In the genomic region with DNA sequence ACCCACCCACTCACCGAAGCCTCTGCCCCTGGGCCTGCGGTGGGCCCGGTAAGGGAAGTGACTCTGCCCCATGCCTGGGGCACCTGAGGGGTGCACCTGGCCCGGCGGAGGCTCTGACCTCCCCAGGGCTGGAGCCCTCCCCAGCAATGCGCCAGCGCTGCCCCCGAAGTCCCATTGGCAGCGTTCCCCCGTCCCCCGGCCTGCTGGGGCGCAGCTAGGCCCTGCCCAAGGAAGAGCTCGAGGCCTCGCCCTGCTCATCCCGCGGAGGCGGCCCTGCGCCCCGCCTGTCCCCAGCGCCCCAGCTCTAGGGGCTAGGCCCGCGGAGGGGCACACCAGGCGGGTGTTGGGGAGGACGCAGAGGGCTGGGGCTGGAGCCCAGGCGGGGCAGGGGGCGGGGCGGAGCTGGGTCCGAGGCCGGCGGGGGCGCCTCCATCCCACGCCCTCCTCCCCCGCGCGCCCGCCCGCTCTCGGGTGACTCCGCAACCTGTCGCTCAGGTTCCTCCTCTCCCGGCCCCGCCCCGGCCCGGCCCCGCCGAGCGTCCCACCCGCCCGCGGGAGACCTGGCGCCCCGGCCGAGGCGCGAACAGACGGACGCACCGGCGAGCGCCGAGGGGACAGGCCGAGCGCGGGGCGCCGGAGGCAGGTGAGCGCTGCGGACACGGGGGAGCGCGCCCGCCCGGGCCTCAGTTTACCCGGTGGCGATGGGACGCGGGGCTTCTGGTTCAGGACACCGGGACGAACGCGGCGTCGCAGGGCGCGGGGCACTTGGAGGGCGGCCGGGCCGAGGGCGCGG, we compare ENCODE assay signal across 9 cellular contexts. TPM values are rescaled to one million over a fixed set of nuclear protein-coding genes. Genes with fewer than 3 reads are reported as not detected.
DNase-seq lines count a peak whose midpoint lies in the region; ATAC-seq and TF ChIP-seq lines count a peak whose summit lies in the region.
"Had no signal": no experiment of that assay in that cellular context is flagged by ENCODE, and none has a peak within 500 bp of the region (broad histone marks: within the 10 kb centered on the region; RNA-seq: fewer than 3 reads in every experiment).

A gene (plus strand): TSS at position 586 of the 793 bp plus-strand sequence. CDS start 3,177 bp downstream, outside the sequence.

- CTCF ChIA-PET in RWPE1 (lab: Yijun Ruan, JAX) = interaction anchor here (1.0 to 1.3 kb wide), 2 partner anchors 17 to 92 kb away, joined by 3 read pairs; no protein-coding TSS in a partner anchor

- H2BK5ac ChIP-seq in trophoblast cell (ENCODE audit: low read depth, low read length, poor library complexity) = peak within 1 kb of the TSS; percentile 92

- peak within 1 kb of the TSS; percentile 77 for H3K4me3 ChIP-seq in trophoblast cell (ENCODE audit: low read depth, low read length)

- no peak for TF ChIP-seq CTCF in RWPE1 (conservative IDR thresholded peaks at IDR 0.05; ENCODE audit: low read depth)
- no peak for TF ChIP-seq CTCF in foreskin keratinocyte (conservative IDR thresholded peaks at IDR 0.05)

- H3K36me3 ChIP-seq in ES-I3 (ENCODE audit: insufficient read depth, low read length) (no peaks in the 10 kb centered on the region; the same call in 1 of the 2 replicates), trophoblast cell (ENCODE audit: control insufficient read depth in 1 of 2, insufficient read depth in 2 of 2, low read length in 2 of 2) (peaks cover 31 to 40% of the 10 kb centered on the region in 2 experiments)

- WGBS in trophoblast cell (ENCODE audit: extremely low coverage, insufficient coverage, insufficient read length) = no CpG with 5 or more reads among the region's 90 CpGs

- H2AFZ ChIP-seq in trophoblast cell (ENCODE audit: insufficient read depth, low read length, poor library complexity) = peak within 1 kb of the TSS; percentile 75

- peak within 1 kb of the TSS; percentile 100 for H3K18ac ChIP-seq in trophoblast cell (ENCODE audit: low read length)

- H4K91ac ChIP-seq in trophoblast cell (ENCODE audit: low read depth, low read length) = peak within 1 kb of the TSS; percentile 99

- H3K4me2 ChIP-seq in trophoblast cell (ENCODE audit: low read length) = peak within 1 kb of the TSS; percentile 63
- H3K4me2 ChIP-seq: KMS-11 had no signal

- peak within 1 kb of the TSS; percentile 98 for H3K4ac ChIP-seq in trophoblast cell (ENCODE audit: low read depth, low read length)

- no peak within 1 kb of the TSS for H3K23ac ChIP-seq in trophoblast cell (ENCODE audit: low read length)

- ATAC-seq in foreskin keratinocyte (peak; percentile 46), GM19035 (IDR thresholded peaks at IDR 0.05; ENCODE audit: unreplicated experiment) (no peak), HG03342 (IDR thresholded peaks at IDR 0.05; ENCODE audit: unreplicated experiment) (no peak)

- H3K9ac ChIP-seq in ES-I3 (ENCODE audit: low read depth, low read length) (peak within 1 kb of the TSS; percentile 84), trophoblast cell (ENCODE audit: low read length) (peak within 1 kb of the TSS; percentile 80)
- H3K9ac ChIP-seq: KMS-11 had no signal

- peaks cover 35% of the 10 kb centered on the region for H3K79me1 ChIP-seq in trophoblast cell (ENCODE audit: low read length)

- H3K27ac ChIP-seq in RWPE1 (peak within 1 kb of the TSS; percentile 97), foreskin keratinocyte (peak within 1 kb of the TSS; percentile 62), trophoblast cell (ENCODE audit: low read depth, low read length) (peak within 1 kb of the TSS; percentile 83)
- H3K27ac ChIP-seq: KMS-11 had no signal

- H2AK5ac ChIP-seq in trophoblast cell (ENCODE audit: low read length) = peak within 1 kb of the TSS; percentile 90

- H2BK120ac ChIP-seq in trophoblast cell (ENCODE audit: insufficient read depth, low read length, poor library complexity) = peak within 1 kb of the TSS; percentile 92

- peak within 1 kb of the TSS; percentile 62 for H2BK12ac ChIP-seq in trophoblast cell (ENCODE audit: low read length)

- H4K12ac ChIP-seq in trophoblast cell (ENCODE audit: low read depth, low read length) = peak within 1 kb of the TSS; percentile 79

- H3K27me3 ChIP-seq in foreskin keratinocyte (no peaks in the 10 kb centered on the region), trophoblast cell (ENCODE audit: insufficient read depth, low read length) (no peaks in the 10 kb centered on the region)

- H3K9me3 ChIP-seq in ES-I3 (ENCODE audit: control insufficient read depth, insufficient read depth, low read length) = no peaks in the 10 kb centered on the region
- no peaks in the 10 kb centered on the region for H3K9me3 ChIP-seq in trophoblast cell (ENCODE audit: insufficient read depth, low read depth, low read length)

- peaks cover 38% of the 10 kb centered on the region; the same call in 1 of the 2 replicates for H3K4me1 ChIP-seq in ES-I3 (ENCODE audit: insufficient read depth, low read length)
- peaks cover 7% of the 10 kb centered on the region for H3K4me1 ChIP-seq in foreskin keratinocyte
- peaks cover 34 to 48% of the 10 kb centered on the region in 2 experiments for H3K4me1 ChIP-seq in trophoblast cell (ENCODE audit: control insufficient read depth in 1 of 2, insufficient read depth in 2 of 2, low read length in 2 of 2)

- H3K79me2 ChIP-seq in trophoblast cell (ENCODE audit: control insufficient read depth, insufficient read depth, low read length, poor library complexity) = peaks cover 27% of the 10 kb centered on the region

- no peak for DNase-seq in RWPE1 (ENCODE audit: low spot score)
- no peak for DNase-seq in foreskin keratinocyte
- peak; percentile 33 to 70 for DNase-seq in trophoblast cell
- DNase-seq in GM19238 (ENCODE audit: insufficient read length, low spot score) = no peak
- no peak for DNase-seq in KG1 (lab: John Stamatoyannopoulos, UW)

- peak within 1 kb of the TSS; percentile 95 for H4K8ac ChIP-seq in trophoblast cell (ENCODE audit: low read depth, low read length)

- peak within 1 kb of the TSS; percentile 95 for H3K14ac ChIP-seq in trophoblast cell (ENCODE audit: low read length)

- POLR2A ChIA-PET in RWPE1 (lab: Yijun Ruan, JAX; ENCODE audit: low non-redundant PET) = interaction anchor here (0.5 to 1.2 kb wide), 3 partner anchors 13 to 22 kb away, joined by 3 to 4 read pairs (median 4); no protein-coding TSS in a partner anchor

RNA-seq across cellular contexts. Expression of the gene that starts here (rescaled TPM):
- total RNA-seq in foreskin keratinocyte = 48.4 and 61.9 TPM in 2 replicates
- polyA plus RNA-seq in foreskin keratinocyte = 60.8 and 67.0 TPM in 2 replicates
- polyA plus RNA-seq in trophoblast cell (2013) = 166 and 168 TPM in 2 replicates

Comparison
In these comparisons a context has a peak if more than half of its experiments do, and no peak if none do; other contexts are left out.
1. DNase-seq: peak in trophoblast cell (2 of 2); none in RWPE1 (single experiment), foreskin keratinocyte (0 of 2), GM19238 (single experiment) and KG1 (single experiment).
2. Peak in every context shown above with its lines, with median percentiles within 50 percentile points of each other: H3K27ac ChIP-seq.